ENCODE assay signal across 8 cellular contexts in the genomic region with DNA sequence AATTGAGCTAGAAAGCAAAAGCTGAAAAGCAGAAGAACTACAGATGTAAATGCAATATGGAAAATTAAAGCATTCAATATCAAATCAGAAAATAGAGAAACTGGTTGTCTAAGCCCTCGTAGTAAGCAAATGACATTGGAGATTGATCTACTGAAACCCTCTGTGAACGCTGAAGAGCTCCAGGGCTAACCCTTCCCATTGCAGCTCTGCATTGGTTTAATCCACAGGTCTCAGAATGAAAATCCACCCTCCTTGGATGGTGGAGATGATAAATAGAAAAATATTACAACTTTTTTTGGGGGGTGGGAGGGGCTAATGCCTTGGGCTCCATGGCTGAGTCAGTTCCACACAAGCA. TPM values are rescaled to one million over a fixed set of nuclear protein-coding genes. Genes with fewer than 3 reads are reported as not detected.
DNase-seq lines count a peak whose midpoint lies in the region; ATAC-seq and TF ChIP-seq lines count a peak whose summit lies in the region.

No MANE protein-coding gene starts in this region.

- no peaks in the 10 kb centered on the region for H3K9me2 ChIP-seq in PC-9 (ENCODE audit: insufficient read depth)

- POLR2A ChIA-PET in PC-9 (lab: Charles Lee; ENCODE audit: unreplicated experiment) = interaction anchor here (0.6 to 1.2 kb wide), 5 partner anchors 31 to 590 kb away, joined by 5 to 23 read pairs (median 8); no protein-coding TSS in a partner anchor

- H4K20me1 ChIP-seq in PC-9 (ENCODE audit: insufficient read depth) = no peaks in the 10 kb centered on the region

- TF ChIP-seq POLR2A in gastrocnemius medialis (IDR thresholded peaks at IDR 0.05) = no peak
- TF ChIP-seq POLR2A in lower leg skin (IDR thresholded peaks at IDR 0.05) = no peak

- CTCF ChIA-PET in PC-9 (lab: Charles Lee) = interaction anchor here (0.6 to 0.7 kb wide), 2 partner anchors 117 to 991 kb away, joined by 5 to 11 read pairs; no protein-coding TSS in a partner anchor

- in situ Hi-C loops in gastrocnemius medialis (cut with MboI; ENCODE audit: low sequenced_read_pairs in 4 of 4) = loop anchor here in 1 of 4 donors (25.0 kb wide), 1 partner anchor 422 kb away; a partner anchor contains a TSS

- H2AFZ ChIP-seq in PC-9 = no peak overlapping the region

- H3K4me2 ChIP-seq in PC-9 = peak overlapping the region; percentile 76

- H3K27me3 ChIP-seq in PC-9 (ENCODE audit: insufficient read depth, low read depth) (no peaks in the 10 kb centered on the region), gastrocnemius medialis (no peaks in the 10 kb centered on the region)

- peaks cover 35% of the 10 kb centered on the region for H3F3A ChIP-seq in PC-9 (ENCODE audit: insufficient read depth, low read depth)

- peaks cover 80% of the 10 kb centered on the region for H3K79me2 ChIP-seq in PC-9 (ENCODE audit: low read depth)

- H3K27ac ChIP-seq in PC-9 (peak overlapping the region; percentile 84), epithelial cell of prostate (peak overlapping the region; percentile 99), gastrocnemius medialis (peak overlapping the region; percentile 92 to 98 (median 96))

- H3K36me3 ChIP-seq in PC-9 (ENCODE audit: low read depth) (peaks cover 11% of the 10 kb centered on the region), gastrocnemius medialis (no peaks in the 10 kb centered on the region)

- H3K4me1 ChIP-seq in PC-9 (replicated peaks; ENCODE audit: insufficient read depth) = peaks cover 41% of the 10 kb centered on the region
- H3K4me1 ChIP-seq in gastrocnemius medialis = peaks cover 86 to 91% of the 10 kb centered on the region in 2 donors

- 21 to 33% methylated on average over 2 of the region's 2 CpGs for WGBS in lower leg skin, 2 donors

- no peaks in the 10 kb centered on the region for H3K9me3 ChIP-seq in PC-9 (ENCODE audit: insufficient read depth, low read depth)
- no peaks in the 10 kb centered on the region for H3K9me3 ChIP-seq in gastrocnemius medialis

- intact Hi-C loops in PC-9 (cut with micrococcal nuclease; ENCODE audit: unreplicated experiment) = loop anchor here (1.0 to 2.0 kb wide), 3 partner anchors 30 to 164 kb away; no protein-coding TSS in a partner anchor
- intact Hi-C loops in gastrocnemius medialis (cut with DNase I; ENCODE audit: low total_unique reads) = loop anchor here (1.0 to 5.0 kb wide), 4 partner anchors 40 to 427 kb away; a partner anchor contains a TSS
- intact Hi-C loops in lower leg skin (cut with DNase I; ENCODE audit: low total_unique reads) = no loop called here

- ATAC-seq in gastrocnemius medialis = peak in 1 of 2 donors; percentile 0
- ATAC-seq in GM19395 (IDR thresholded peaks at IDR 0.05; ENCODE audit: unreplicated experiment) = no peak

- TF ChIP-seq CTCF in GM12865 (IDR thresholded peaks at IDR 0.05; ENCODE audit: insufficient read depth, low read depth, low read length, missing control alignments) = no peak
- no peak for TF ChIP-seq CTCF in PC-9 (conservative IDR thresholded peaks at IDR 0.05)
- TF ChIP-seq CTCF in gastrocnemius medialis (IDR thresholded peaks at IDR 0.05 in 4 of 5, conservative IDR thresholded peaks at IDR 0.05 in 1 of 5) = no peak
- no peak for TF ChIP-seq CTCF in lower leg skin (IDR thresholded peaks at IDR 0.05)

- H3K4me3 ChIP-seq in GM12865 (ENCODE audit: low read depth, low read length) (peak overlapping the region; percentile 66), PC-9 (peak overlapping the region; percentile 36; the same call in 1 of the 2 replicates), gastrocnemius medialis (peak overlapping the region; percentile 30 to 49 (median 45)), lower leg skin (ENCODE audit: low read depth, poor library complexity, severe bottlenecking) (no peak overlapping the region)

- BruUV-seq in PC-9 (replicated peaks; lab: Mats Ljungman, UMichigan) = no TSS peak

- DNase-seq in GM12865 (ENCODE audit: low read depth) (no peak), PC-9 (no peak), epithelial cell of prostate (ENCODE audit: low read depth, low spot score) (no peak), gastrocnemius medialis (no peak), Kasumi-1 (lab: John Stamatoyannopoulos, UW) (no peak), activated gamma-delta T cell treated with Interleukin-2 at 50 U/mL for 16 hours (no peak), lower leg skin (ENCODE audit: low spot score in 2 of 2) (no peak)

RNA-seq across cellular contexts. Expression of a gene that starts 40.5 kb away (rescaled TPM):
- 122 and 139 TPM in 2 replicates for total RNA-seq in PC-9 (2021)
- 10 to 100 TPM; 24.7 to 47.6 (median 30.9) TPM for total RNA-seq in gastrocnemius medialis
- total RNA-seq in lower leg skin = 100 to 1,000 TPM in 3 of 4 donors, 10 to 100 TPM in 1; 86.5 to 193 (median 146) TPM

RNA-seq across cellular contexts. Expression of a gene that starts 57.1 kb away (rescaled TPM):
- total RNA-seq in PC-9 (2021) (0.35 and 0.96 TPM in 2 replicates), gastrocnemius medialis (1 to 10 TPM in 3 of 4 donors, under 1 TPM in 1; 0.19 to 5.0 (median 2.6) TPM), lower leg skin (1 to 10 TPM; 1.2 to 4.6 (median 3.0) TPM)
